ENCODE assay signal across 24 cellular contexts in genomic region chr1:53416264-53416663, GRCh38. TPM values are rescaled to one million over a fixed set of nuclear protein-coding genes. Genes with fewer than 3 reads are reported as not detected.
DNase-seq lines count a peak whose midpoint lies in the region; ATAC-seq, FAIRE-seq and TF ChIP-seq lines count a peak whose summit lies in the region.
"Had no signal": no experiment of that assay in that cellular context is flagged by ENCODE, and none has a peak within 500 bp of the region (broad histone marks: within the 10 kb centered on the region; RNA-seq: fewer than 3 reads in every experiment).

No MANE protein-coding gene starts in this region.

- peak overlapping the region; percentile 24; the same call in 1 of the 2 replicates for H2BK20ac ChIP-seq in H1 (ENCODE audit: low read length)

- no peak overlapping the region for H2AK5ac ChIP-seq in H1 (ENCODE audit: low read depth, low read length)

- H3K36me3 Mint-ChIP-seq in activated CD4-positive, alpha-beta T cell treated with anti-CD3 and anti-CD28 coated beads, Interleukin-2, amount 10 ng/mL, durations not matched to agents 24 days and 14 days (ENCODE audit: low read depth): no peaks in the 10 kb centered on the region
- H3K36me3 Mint-ChIP-seq in activated CD4-positive, alpha-beta T cell treated with anti-CD3 and anti-CD28 coated beads for 36 hours (ENCODE audit: low read depth): no peaks in the 10 kb centered on the region
- H3K36me3 Mint-ChIP-seq: IgD-negative memory B cell had no signal

- no peak overlapping the region for H4K8ac ChIP-seq in H1 (ENCODE audit: extremely low read depth, insufficient read depth, low read length)

- H3K27ac ChIP-seq in H1 (ENCODE audit: low read depth, low read length): no peak overlapping the region
- H3K27ac ChIP-seq: GM23248 had no signal

- no peak overlapping the region for H4K5ac ChIP-seq in H1 (ENCODE audit: insufficient read length, low read depth, low read length)

- H3K4me3 Mint-ChIP-seq in activated CD4-positive, alpha-beta T cell treated with anti-CD3 and anti-CD28 coated beads, Interleukin-2, amount 10 ng/mL, durations not matched to agents 24 days and 14 days: no peak overlapping the region
- H3K4me3 Mint-ChIP-seq in activated CD4-positive, alpha-beta T cell treated with anti-CD3 and anti-CD28 coated beads for 36 hours: no peak overlapping the region
- H3K4me3 Mint-ChIP-seq: IgD-negative memory B cell had no signal

- H3K79me1 ChIP-seq in H1 (ENCODE audit: low read depth, low read length): no peaks in the 10 kb centered on the region; the same call in 1 of the 2 replicates

- H3K36me3 ChIP-seq in H1 (ENCODE audit: control insufficient read depth in 2 of 4, insufficient read depth in 4 of 4, low read length in 3 of 4): no peaks in the 10 kb centered on the region

- TF ChIP-seq EP300 in H1 (IDR thresholded peaks at IDR 0.05; ENCODE audit: borderline replicate concordance in 1 of 2, low read depth in 2 of 2, low read length in 2 of 2): no peak

- no peak overlapping the region for H3K23ac ChIP-seq in H1 (ENCODE audit: insufficient read length)

- H3K27me3 ChIP-seq in H1 (replicated peaks in 1 of 4; ENCODE audit: control insufficient read depth in 3 of 4, extremely low read depth in 1 of 4, insufficient read depth in 3 of 4, low read length in 3 of 4): no peaks in the 10 kb centered on the region; a peak in 2 of 7 replicates

- no peak for TF ChIP-seq CTCF in H1 (IDR thresholded peaks at IDR 0.05; ENCODE audit: control extremely low read depth in 1 of 3, insufficient read depth in 1 of 3, low read depth in 1 of 3, low read length in 3 of 3)

- POLR2A ChIA-PET in activated CD4-positive, alpha-beta T cell treated with anti-CD3 and anti-CD28 coated beads for 36 hours (lab: Charles Lee): no interaction called here
- POLR2A ChIA-PET in H1 (lab: Charles Lee; ENCODE audit: partially characterized antibody): interaction anchor here (1.2 kb wide), 1 partner anchor 8 kb away, joined by 4 read pairs; no protein-coding TSS in a partner anchor

- no peak overlapping the region for H2BK5ac ChIP-seq in H1 (ENCODE audit: low read depth, low read length)

- H4K20me1 ChIP-seq in H1 (replicated peaks in 1 of 2; ENCODE audit: control insufficient read depth in 1 of 2, insufficient read depth in 2 of 2, low read length in 2 of 2): no peaks in the 10 kb centered on the region

- H3K23me2 ChIP-seq in H1 (ENCODE audit: low read depth, low read length): no peaks in the 10 kb centered on the region

- intact Hi-C loops in activated CD4-positive, alpha-beta T cell treated with anti-CD3 and anti-CD28 coated beads, Interleukin-2, amount 10 ng/mL, durations not matched to agents 24 days and 14 days (cut with micrococcal nuclease): loop anchor here (10.0 kb wide), 1 partner anchor 989 kb away; the partner anchor contains the start of gene SSBP3
- intact Hi-C loops in activated CD4-positive, alpha-beta T cell treated with anti-CD3 and anti-CD28 coated beads for 36 hours (cut with DNase I, micrococcal nuclease): no loop called here

- H3K18ac ChIP-seq in H1 (ENCODE audit: extremely low read depth, low read length): no peak overlapping the region

- TF ChIP-seq RAD21 in H1 (IDR thresholded peaks at IDR 0.05 in 1 of 2, conservative IDR thresholded peaks at IDR 0.05 in 1 of 2; ENCODE audit: low read depth in 2 of 2, low read length in 2 of 2): no peak

- H3K14ac ChIP-seq in H1 (ENCODE audit: insufficient read length): no peak overlapping the region

- H2BK15ac ChIP-seq in H1 (ENCODE audit: low read length): no peak overlapping the region

- H2AFZ ChIP-seq in H1 (ENCODE audit: low read length): no peak overlapping the region
- H2AFZ ChIP-seq: GM23248 had no signal

- no peaks in the 10 kb centered on the region for H3K79me2 ChIP-seq in H1 (ENCODE audit: control insufficient read depth in 1 of 2, insufficient read depth in 2 of 2, low read length in 2 of 2)

- CTCF ChIA-PET in activated CD4-positive, alpha-beta T cell treated with anti-CD3 and anti-CD28 coated beads for 36 hours (lab: Charles Lee): no interaction called here
- CTCF ChIA-PET in H1 (lab: Charles Lee; ENCODE audit: partially characterized antibody): no interaction called here

- H2BK120ac ChIP-seq in H1 (replicated peaks; ENCODE audit: low read depth, low read length): no peak overlapping the region

- no peak for FAIRE-seq in H1 (lab: Jason Lieb, UNC)

- H3K4me1 ChIP-seq in H1 (replicated peaks in 1 of 4; ENCODE audit: control insufficient read depth in 3 of 4, insufficient read depth in 4 of 4, low read length in 3 of 4): peaks cover 4 to 20% (median 11%) of the 10 kb centered on the region in 4 experiments; a peak in 6 of 7 replicates

- H3K9me3 Mint-ChIP-seq in activated CD4-positive, alpha-beta T cell treated with anti-CD3 and anti-CD28 coated beads, Interleukin-2, amount 10 ng/mL, durations not matched to agents 24 days and 14 days: peaks cover 8% of the 10 kb centered on the region
- peaks cover under 1% of the 10 kb centered on the region for H3K9me3 Mint-ChIP-seq in activated CD4-positive, alpha-beta T cell treated with anti-CD3 and anti-CD28 coated beads for 36 hours (ENCODE audit: low read depth)

- no peak overlapping the region for H3K9ac ChIP-seq in H1 (replicated peaks in 1 of 4; ENCODE audit: extremely low read depth in 1 of 4, low read depth in 3 of 4, low read length in 3 of 4)
- H3K9ac ChIP-seq: GM23248 had no signal

- no peak overlapping the region for H3K4ac ChIP-seq in H1 (replicated peaks; ENCODE audit: insufficient read length, low read depth, low read length)

- H3K56ac ChIP-seq in H1 (replicated peaks; ENCODE audit: insufficient read length, low read depth, low read length): no peak overlapping the region

- peak overlapping the region; percentile 63 for H3K27ac Mint-ChIP-seq in activated CD4-positive, alpha-beta T cell treated with anti-CD3 and anti-CD28 coated beads, Interleukin-2, amount 10 ng/mL, durations not matched to agents 24 days and 14 days
- no peak overlapping the region for H3K27ac Mint-ChIP-seq in activated CD4-positive, alpha-beta T cell treated with anti-CD3 and anti-CD28 coated beads for 36 hours
- H3K27ac Mint-ChIP-seq: IgD-negative memory B cell had no signal

- H3K27me3 Mint-ChIP-seq in activated CD4-positive, alpha-beta T cell treated with anti-CD3 and anti-CD28 coated beads, Interleukin-2, amount 10 ng/mL, durations not matched to agents 24 days and 14 days: peaks cover 1% of the 10 kb centered on the region
- no peaks in the 10 kb centered on the region for H3K27me3 Mint-ChIP-seq in activated CD4-positive, alpha-beta T cell treated with anti-CD3 and anti-CD28 coated beads for 36 hours

- H4K91ac ChIP-seq in H1 (replicated peaks; ENCODE audit: insufficient read length, low read length): no peak overlapping the region

- peaks cover 6% of the 10 kb centered on the region in 2 experiments; a peak in 2 of 4 replicates for H3K9me3 ChIP-seq in H1 (ENCODE audit: insufficient read depth in 2 of 2, low read depth in 1 of 2, low read length in 1 of 2)

- H3K4me3 ChIP-seq in H1 (ENCODE audit: extremely low read depth in 1 of 4, insufficient read depth in 2 of 4, low read depth in 3 of 4, low read length in 4 of 4): 0 out of 8 replicates have a peak overlapping the region, but pooled peaks of 1 of the 4 experiments have one; percentile 5
- H3K4me3 ChIP-seq: GM23248 had no signal

- WGBS in H1 (ENCODE audit: extremely low coverage in 1 of 2, insufficient coverage in 1 of 2, insufficient read length in 1 of 2, insufficient replicate concordance in 2 of 2, low coverage in 1 of 2, low lambda C conversion rate in 2 of 2, missing lambda C conversion rate in 1 of 2), 2 experiments: 79% methylated on average over 4 of the region's 4 CpGs; no CpG with 5 or more reads in 1 of the 2 experiments

- no peak for ATAC-seq in activated CD4-positive, alpha-beta T cell treated with anti-CD3 and anti-CD28 coated beads for 36 hours
- ATAC-seq in GM19467 (IDR thresholded peaks at IDR 0.05; ENCODE audit: unreplicated experiment): no peak
- ATAC-seq: HCT116, Panc1, SK-N-SH treated with all-trans-retinoic acid at 6 μM for 48 hours had no signal

- no peak for DNase-seq in activated CD4-positive, alpha-beta T cell treated with anti-CD3 and anti-CD28 coated beads, Interleukin-2, amount 10 ng/mL, durations not matched to agents 24 days and 14 days
- DNase-seq in activated CD4-positive, alpha-beta T cell treated with anti-CD3 and anti-CD28 coated beads for 36 hours: no peak
- peak; percentile 87 for DNase-seq in NCI-H526 treated with DMSO at 0.1 percent for 48 hours (lab: John Stamatoyannopoulos, UW)
- no peak for DNase-seq in H1 (ENCODE audit: low read depth in 1 of 2, low spot score in 2 of 2)
- peak; percentile 31 for DNase-seq in superior temporal gyrus (ENCODE audit: extremely low spot score)
- no peak for DNase-seq in DMS 273 treated with DMSO at 0.1 percent for 48 hours (lab: John Stamatoyannopoulos, UW)
- DNase-seq in DMS79 treated with DMSO at 0.1 percent for 48 hours (lab: John Stamatoyannopoulos, UW): no peak
- DNase-seq: AML-193, C1 segment of cervical spinal cord, GM23248, Karpas-422, NCI-H187 treated with DMSO at 0.1 percent for 48 hours, NCI-H2107, NCI-H446 treated with DMSO at 0.1 percent for 48 hours, SIG-M5 had no signal

- TF ChIP-seq POLR2A in H1 (IDR thresholded peaks at IDR 0.05; ENCODE audit: control extremely low read depth in 1 of 2, low read depth in 2 of 2, low read length in 2 of 2): no peak

- no peak overlapping the region for H2BK12ac ChIP-seq in H1 (ENCODE audit: low read depth, low read length)

- H3K4me1 Mint-ChIP-seq in activated CD4-positive, alpha-beta T cell treated with anti-CD3 and anti-CD28 coated beads, Interleukin-2, amount 10 ng/mL, durations not matched to agents 24 days and 14 days: peaks cover 67% of the 10 kb centered on the region
- H3K4me1 Mint-ChIP-seq in activated CD4-positive, alpha-beta T cell treated with anti-CD3 and anti-CD28 coated beads for 36 hours: peaks cover 40% of the 10 kb centered on the region
- H3K4me1 Mint-ChIP-seq: IgD-negative memory B cell had no signal

- H3K4me2 ChIP-seq in H1 (ENCODE audit: insufficient read depth in 1 of 2, low read depth in 2 of 2, low read length in 2 of 2): peak overlapping the region; percentile 10 to 23; a peak in 3 of 4 replicates

TF ChIP-seq in H1, 55 proteins besides CTCF, POLR2A, EP300 and RAD21 (continues in another document):
- no peak for TF ChIP-seq EZH2 (IDR thresholded peaks at IDR 0.05; ENCODE audit: low read depth, low read length, severe bottlenecking)

RNA-seq across cellular contexts. Expression of gene DMRTB1, which starts 42.9 kb away (rescaled TPM):
- not detected in 2 replicates for total RNA-seq in activated CD4-positive, alpha-beta T cell treated with anti-CD3 and anti-CD28 coated beads, Interleukin-2, amount 10 ng/mL, durations not matched to agents 24 days and 14 days
- total RNA-seq in activated CD4-positive, alpha-beta T cell treated with anti-CD3 and anti-CD28 coated beads for 36 hours: under 1 TPM; 0.23 to 0.25 TPM
- 0.17 and 0.35 TPM in 2 replicates for total RNA-seq in H1 (2021; fragmentation: NEBNext Ultra II Directional; extraction: Animal tissue kit (Norgen Biotek cat#: 25700))
- 0.06 and 0.22 TPM in 2 replicates for polyA plus RNA-seq in H1 (2011; rRNA removed)
- 0.14 TPM for polyA plus RNA-seq in H1 (2011; cell fraction: cytosol; rRNA removed)
- polyA plus RNA-seq in H1 (2011; cell fraction: nucleus; rRNA removed): not detected
- polyA plus RNA-seq in H1 (2012, experiment 1 of 2): 0.11 to 0.15 TPM in 2 of 4 replicates, not detected in the others
- not detected for polyA plus RNA-seq in H1 (2012, experiment 2 of 2)
- 0.49 TPM for polyA plus RNA-seq in H1 (2013, experiment 1 of 2)
- polyA plus RNA-seq in H1 (2013, experiment 2 of 2): 0.40 TPM
- not detected in 2 replicates for polyA minus RNA-seq in H1 (2011; rRNA and poly(A)+ RNA removed)
- not detected for polyA minus RNA-seq in H1 (2011; cell fraction: cytosol; rRNA and poly(A)+ RNA removed)
- polyA minus RNA-seq in H1 (2011; cell fraction: nucleus; rRNA and poly(A)+ RNA removed): not detected
- total RNA-seq: A172, GM23248, HT1080, MCF 10A had no signal
- polyA plus RNA-seq: AG04450, GM23248, IgD-negative memory B cell had no signal

Comparison
In these comparisons a context has a peak if more than half of its experiments do, and no peak if none do; other contexts are left out.
1. DNase-seq: peak in NCI-H526 treated with DMSO at 0.1 percent for 48 hours (single experiment) and superior temporal gyrus (single experiment); none in activated CD4-positive, alpha-beta T cell treated with anti-CD3 and anti-CD28 coated beads, Interleukin-2, amount 10 ng/mL, durations not matched to agents 24 days and 14 days (single experiment), activated CD4-positive, alpha-beta T cell treated with anti-CD3 and anti-CD28 coated beads for 36 hours (single experiment), H1 (0 of 2), DMS 273 treated with DMSO at 0.1 percent for 48 hours (single experiment) and DMS79 treated with DMSO at 0.1 percent for 48 hours (single experiment).